17 cellular contexts compared by ENCODE assay signal in the genomic region with DNA sequence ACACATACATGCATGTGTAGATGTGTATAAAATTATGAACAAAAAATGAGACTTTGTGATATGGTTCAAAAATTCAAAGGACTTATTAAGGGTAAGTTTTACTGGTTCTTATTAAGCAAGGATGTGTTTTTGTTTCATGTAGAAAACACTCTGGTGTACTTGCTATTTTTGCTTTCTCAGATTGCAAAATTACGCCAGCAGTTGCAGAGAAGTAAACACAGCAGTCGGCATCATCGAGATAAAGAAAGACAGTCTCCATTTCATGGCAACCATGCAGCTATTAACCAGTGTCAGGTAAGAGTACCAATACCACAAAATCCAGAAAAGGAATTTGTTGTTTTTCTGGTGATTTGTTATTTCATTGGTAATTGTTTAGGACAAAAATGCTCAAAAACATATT.
DNase-seq lines count a peak whose midpoint lies in the region; FAIRE-seq and TF ChIP-seq lines count a peak whose summit lies in the region.
"Had no signal": no experiment of that assay in that cellular context is flagged by ENCODE, and none has a peak within 500 bp of the region (broad histone marks: within the 10 kb centered on the region; RNA-seq: fewer than 3 reads in every experiment).

No MANE protein-coding gene starts in this region.

- peak; percentile 54 for FAIRE-seq in GM12891 (lab: Jason Lieb, UNC)
- FAIRE-seq: GM12878, GM19239 had no signal

- no peaks in the 10 kb centered on the region for H3K36me3 Mint-ChIP-seq in HFFc6 (ENCODE audit: low read depth)

- H2AFZ ChIP-seq in parathyroid adenoma: peak overlapping the region; percentile 43
- H2AFZ ChIP-seq: GM23248 had no signal

- TF ChIP-seq CTCF in choroid plexus epithelial cell (conservative IDR thresholded peaks at IDR 0.05; ENCODE audit: low read depth, low read length) (no peak), parathyroid adenoma (IDR thresholded peaks at IDR 0.05) (no peak), HFFc6 (IDR thresholded peaks at IDR 0.05) (no peak)

- H3K27me3 ChIP-seq in parathyroid adenoma (ENCODE audit: control insufficient read depth, insufficient read depth, low read length): no peaks in the 10 kb centered on the region

- DNase-seq in GM12891 (ENCODE audit: insufficient read length, low spot score) (no peak), choroid plexus epithelial cell (ENCODE audit: low read depth) (peak; percentile 6), HFFc6 (no peak), NCI-H128 (lab: John Stamatoyannopoulos, UW; ENCODE audit: unreplicated experiment) (no peak), DMS153 treated with DMSO at 0.1 percent for 48 hours (lab: John Stamatoyannopoulos, UW; ENCODE audit: unreplicated experiment) (no peak), 8988T (no peak)
- DNase-seq: ACHN; CD4-positive, alpha-beta T cell; DMS53; DND-41; EL; GM23248 had no signal

- H3K4me2 ChIP-seq in parathyroid adenoma (ENCODE audit: low read length): no peak overlapping the region

- H3K4me3 ChIP-seq in choroid plexus epithelial cell (ENCODE audit: low read depth, low read length): no peak overlapping the region
- no peak overlapping the region for H3K4me3 ChIP-seq in parathyroid adenoma (ENCODE audit: low read depth, low read length)
- H3K4me3 ChIP-seq: GM12878, GM23248, HAP-1 had no signal

- H3K36me3 ChIP-seq in parathyroid adenoma (ENCODE audit: control insufficient read depth, insufficient read depth, low read length): no peaks in the 10 kb centered on the region
- H3K36me3 ChIP-seq: HAP-1 had no signal

- H3K27me3 Mint-ChIP-seq in HFFc6 (ENCODE audit: insufficient read depth): no peaks in the 10 kb centered on the region
- H3K27me3 Mint-ChIP-seq: CD4-positive, alpha-beta T cell had no signal

- H3K4me3 Mint-ChIP-seq in HFFc6: no peak overlapping the region
- H3K4me3 Mint-ChIP-seq: CD4-positive, alpha-beta T cell had no signal

- peaks cover 4% of the 10 kb centered on the region for H3K4me1 ChIP-seq in parathyroid adenoma
- H3K4me1 ChIP-seq: HAP-1 had no signal

- H3K4me1 Mint-ChIP-seq in HFFc6 (ENCODE audit: low read depth): peaks cover 6% of the 10 kb centered on the region

- H3K9me3 Mint-ChIP-seq in HFFc6: no peaks in the 10 kb centered on the region

- no peaks in the 10 kb centered on the region for H3K79me2 ChIP-seq in parathyroid adenoma

- no peak overlapping the region for H3K27ac Mint-ChIP-seq in HFFc6
- H3K27ac Mint-ChIP-seq: CD4-positive, alpha-beta T cell had no signal

- H3K9me3 ChIP-seq in parathyroid adenoma (ENCODE audit: control insufficient read depth, low read length): no peaks in the 10 kb centered on the region
- H3K9me3 ChIP-seq: HAP-1 had no signal

- no peak overlapping the region for H3K27ac ChIP-seq in parathyroid adenoma
- H3K27ac ChIP-seq: C4-2B, GM23248 had no signal

- no peak for TF ChIP-seq POLR2A in GM12891 (IDR thresholded peaks at IDR 0.05; ENCODE audit: low read depth, low read length)

- H3K9ac ChIP-seq in parathyroid adenoma: no peak overlapping the region
- H3K9ac ChIP-seq: GM23248 had no signal

TF ChIP-seq in GM12891, 5 proteins besides CTCF, POLR2A, EP300 and RAD21:
- TF ChIP-seq SPI1 (IDR thresholded peaks at IDR 0.05; ENCODE audit: low read depth, low read length) (no peak), TAF1 (IDR thresholded peaks at IDR 0.05; ENCODE audit: low read depth, low read length) (no peak), PAX5 (IDR thresholded peaks at IDR 0.05; ENCODE audit: insufficient read depth, low read length, severe bottlenecking) (no peak), POLR2AphosphoS5 (IDR thresholded peaks at IDR 0.05; ENCODE audit: low read depth, low read length) (no peak), POU2F2 (IDR thresholded peaks at IDR 0.05; ENCODE audit: low read depth, low read length) (no peak)
